23 cellular contexts compared by ENCODE assay signal in genomic region chr16:72715267-72715666, GRCh38.
DNase-seq lines count a peak whose midpoint lies in the region; ATAC-seq and TF ChIP-seq lines count a peak whose summit lies in the region.
"Had no signal": no experiment of that assay in that cellular context is flagged by ENCODE, and none has a peak within 500 bp of the region (broad histone marks: within the 10 kb centered on the region; RNA-seq: fewer than 3 reads in every experiment).

No MANE protein-coding gene starts in this region.

- peaks cover 10 to 20% of the 10 kb centered on the region in 2 donors for H3K9me3 Mint-ChIP-seq in natural killer cell

- no peaks in the 10 kb centered on the region for H3K9me2 ChIP-seq in PC-3 (replicated peaks; ENCODE audit: low read length)

- H3K9ac ChIP-seq in PC-3 (ENCODE audit: low read length): no peak overlapping the region

- no TSS peak for BruUV-seq in PC-3 (replicated peaks; lab: Mats Ljungman, UMichigan)

- H3K4me3 Mint-ChIP-seq in natural killer cell: no peak overlapping the region
- H3K4me3 Mint-ChIP-seq: activated CD4-positive, alpha-beta T cell treated with anti-CD3 and anti-CD28 coated beads, Interleukin-2, amount 10 ng/mL, durations not matched to agents 24 days and 14 days; CD4-positive, alpha-beta memory T cell; type B pancreatic cell had no signal

- ATAC-seq in PC-3 (no peak), Right ventricle myocardium superior (ENCODE audit: poor library complexity) (no peak), natural killer cell (no peak), HG02678 (IDR thresholded peaks at IDR 0.05; ENCODE audit: unreplicated experiment) (no peak)

- no peak overlapping the region for H3K4me3 ChIP-seq in PC-3 (ENCODE audit: low read length)
- no peak overlapping the region for H3K4me3 ChIP-seq in epithelial cell of esophagus (ENCODE audit: low read length)
- H3K4me3 ChIP-seq in left ventricle myocardium inferior: no peak overlapping the region
- H3K4me3 ChIP-seq: ascending aorta, esophagus muscularis mucosa, skin epidermis had no signal

- no peaks in the 10 kb centered on the region for H3F3A ChIP-seq in PC-3 (ENCODE audit: low read length, unreplicated experiment)

- H3K27me3 ChIP-seq in PC-3 (ENCODE audit: low read length) (no peaks in the 10 kb centered on the region), left ventricle myocardium inferior (ENCODE audit: low read depth) (no peaks in the 10 kb centered on the region)
- H3K27me3 ChIP-seq: ascending aorta, esophagus muscularis mucosa had no signal

- no peaks in the 10 kb centered on the region for H3K27me3 Mint-ChIP-seq in natural killer cell (ENCODE audit: low read depth in 2 of 2)
- H3K27me3 Mint-ChIP-seq: activated CD4-positive, alpha-beta T cell treated with anti-CD3 and anti-CD28 coated beads, Interleukin-2, amount 10 ng/mL, durations not matched to agents 24 days and 14 days; CD4-positive, alpha-beta memory T cell; type B pancreatic cell had no signal

- TF ChIP-seq CTCF in PC-3 (conservative IDR thresholded peaks at IDR 0.05; ENCODE audit: low read depth, low read length): no peak
- no peak for TF ChIP-seq CTCF in epithelial cell of esophagus (IDR thresholded peaks at IDR 0.05; ENCODE audit: insufficient read depth, low read depth, low read length, missing control alignments)
- TF ChIP-seq CTCF in left ventricle myocardium inferior (IDR thresholded peaks at IDR 0.05; ENCODE audit: borderline replicate concordance): no peak
- no peak for TF ChIP-seq CTCF in natural killer cell (IDR thresholded peaks at IDR 0.05)

- H3K4me1 ChIP-seq in PC-3 (ENCODE audit: insufficient read depth, low read length) (no peaks in the 10 kb centered on the region), left ventricle myocardium inferior (no peaks in the 10 kb centered on the region)
- H3K4me1 ChIP-seq: esophagus muscularis mucosa had no signal

- DNase-seq in EH (ENCODE audit: low read depth) (peak; percentile 24), PC-3 (peak; percentile 9), epithelial cell of esophagus (ENCODE audit: low read depth) (peak; percentile 16), myocyte (ENCODE audit: low read depth) (peak; percentile 12), Right ventricle myocardium superior (no peak), left ventricle myocardium inferior (no peak), natural killer cell (no peak)
- DNase-seq: activated CD4-positive, alpha-beta T cell treated with anti-CD3 and anti-CD28 coated beads, Interleukin-2, amount 10 ng/mL, durations not matched to agents 24 days and 14 days; activated naive CD4-positive, alpha-beta T cell treated with Interleukin-2 at 50 U/mL for 16 hours; activated T-cell treated with anti-CD3 and anti-CD28 coated beads, Interleukin-2, amount 50 U/mL, for 48 hours; AML-193; CD4-positive, alpha-beta memory T cell; effector memory CD4-positive, alpha-beta T cell; GDM1; NCI-H1105; NCI-H2029; NCI-H2227 treated with DMSO at 0.1 percent for 48 hours; RPMI8226 had no signal

- no peak overlapping the region for H2AFZ ChIP-seq in PC-3 (ENCODE audit: low read length)

- H3K27ac ChIP-seq in PC-3 (ENCODE audit: low read length): no peak overlapping the region
- no peak overlapping the region for H3K27ac ChIP-seq in left ventricle myocardium inferior (replicated peaks)
- H3K27ac ChIP-seq: ascending aorta, esophagus muscularis mucosa, skin epidermis had no signal

- no peaks in the 10 kb centered on the region for H3K4me1 Mint-ChIP-seq in natural killer cell
- H3K4me1 Mint-ChIP-seq: activated CD4-positive, alpha-beta T cell treated with anti-CD3 and anti-CD28 coated beads, Interleukin-2, amount 10 ng/mL, durations not matched to agents 24 days and 14 days; CD4-positive, alpha-beta memory T cell had no signal

- H3K36me3 ChIP-seq in PC-3 (ENCODE audit: low read depth, low read length) (no peaks in the 10 kb centered on the region), left ventricle myocardium inferior (no peaks in the 10 kb centered on the region)
- H3K36me3 ChIP-seq: ascending aorta, esophagus muscularis mucosa had no signal

- no peaks in the 10 kb centered on the region for H3K79me2 ChIP-seq in PC-3 (ENCODE audit: low read length)

- H3K27ac Mint-ChIP-seq in natural killer cell: no peak overlapping the region
- H3K27ac Mint-ChIP-seq: activated CD4-positive, alpha-beta T cell treated with anti-CD3 and anti-CD28 coated beads, Interleukin-2, amount 10 ng/mL, durations not matched to agents 24 days and 14 days; CD4-positive, alpha-beta memory T cell; type B pancreatic cell had no signal

- intact Hi-C loops in PC-3 (cut with micrococcal nuclease) (no loop called here), Right ventricle myocardium superior (cut with DNase I) (no loop called here), left ventricle myocardium inferior (cut with micrococcal nuclease) (no loop called here), natural killer cell (cut with micrococcal nuclease) (no loop called here)

- no peaks in the 10 kb centered on the region for H4K20me1 ChIP-seq in PC-3 (ENCODE audit: low read length)

- POLR2A ChIA-PET in PC-3 (lab: Charles Lee; ENCODE audit: unreplicated experiment): interaction anchor here (0.6 kb wide), 2 partner anchors 136 to 483 kb away, joined by 3 to 4 read pairs; no protein-coding TSS in a partner anchor

- CTCF ChIA-PET in PC-3 (lab: Charles Lee): no interaction called here

- peaks cover 13% of the 10 kb centered on the region for H3K9me3 ChIP-seq in PC-3 (ENCODE audit: low read length)
- H3K9me3 ChIP-seq in left ventricle myocardium inferior (replicated peaks): peaks cover 41% of the 10 kb centered on the region

- no peak overlapping the region for H3K4me2 ChIP-seq in PC-3 (ENCODE audit: low read length)

- H3K36me3 Mint-ChIP-seq in natural killer cell: peaks cover 50% of the 10 kb centered on the region

Comparison
In these comparisons a context has a peak if more than half of its experiments do, and no peak if none do; other contexts are left out.
1. DNase-seq: peak in EH (single experiment), PC-3 (single experiment), epithelial cell of esophagus (single experiment) and myocyte (single experiment); none in Right ventricle myocardium superior (single experiment), left ventricle myocardium inferior (single experiment) and natural killer cell (single experiment).